Comparison of ENCODE assay signal across 8 cellular contexts in genomic region chr9:19229725-19230355, GRCh38. TPM values are rescaled to one million over a fixed set of nuclear protein-coding genes. Genes with fewer than 3 reads are reported as not detected.
DNase-seq lines count a peak whose midpoint lies in the region; ATAC-seq and TF ChIP-seq lines count a peak whose summit lies in the region.

No MANE protein-coding gene starts in this region.

- DNase-seq in activated T-cell treated with anti-CD3 and anti-CD28 coated beads for 48 hours (ENCODE audit: low read depth) (peak; percentile 54), NCI-H1092 (lab: John Stamatoyannopoulos, UW) (peak; percentile 83), dorsolateral prefrontal cortex (peak; percentile 20 to 78 (median 58)), memory B cell (ENCODE audit: low spot score in 2 of 2) (peak; percentile 41 to 61)
- no peak for DNase-seq in activated T-cell treated with anti-CD3 and anti-CD28 coated beads, Interleukin-2, amount 50 U/mL, for 48 hours
- DNase-seq in T-helper 2 cell treated with Interferon-gamma antibody and Interleukin-4, amounts not matched to agents 5 μg/mL and 100 μg/mL, for 36 hours (ENCODE audit: low spot score) = no peak
- DNase-seq in stimulated activated naive CD8-positive, alpha-beta T cell treated with anti-CD3 and anti-CD28 coated beads, Interleukin-15, Interleukin-2, amounts not matched to agents 100 U/mL and 50 U/mL, for 24 hours = no peak

- no peaks in the 10 kb centered on the region for H3K36me3 Mint-ChIP-seq in T-helper 2 cell treated with Interferon-gamma antibody and Interleukin-4, amounts not matched to agents 5 μg/mL and 100 μg/mL, for 36 hours (ENCODE audit: low read depth)
- H3K36me3 Mint-ChIP-seq in memory B cell = no peaks in the 10 kb centered on the region

- H3K27me3 Mint-ChIP-seq in T-helper 2 cell treated with Interferon-gamma antibody and Interleukin-4, amounts not matched to agents 5 μg/mL and 100 μg/mL, for 36 hours (ENCODE audit: low read depth) = no peaks in the 10 kb centered on the region
- no peaks in the 10 kb centered on the region for H3K27me3 Mint-ChIP-seq in memory B cell

- H3K9me3 Mint-ChIP-seq in T-helper 2 cell treated with Interferon-gamma antibody and Interleukin-4, amounts not matched to agents 5 μg/mL and 100 μg/mL, for 36 hours = no peaks in the 10 kb centered on the region
- H3K9me3 Mint-ChIP-seq in memory B cell = no peaks in the 10 kb centered on the region

- H3K27ac Mint-ChIP-seq in T-helper 2 cell treated with Interferon-gamma antibody and Interleukin-4, amounts not matched to agents 5 μg/mL and 100 μg/mL, for 36 hours = peak overlapping the region; percentile 57
- H3K27ac Mint-ChIP-seq in memory B cell = no peak overlapping the region

- ATAC-seq in HG02759 (IDR thresholded peaks at IDR 0.05; ENCODE audit: unreplicated experiment) (peak; percentile 61), memory B cell (ENCODE audit: low read depth) (peak; percentile 67)
- ATAC-seq in stimulated activated naive CD8-positive, alpha-beta T cell treated with anti-CD3 and anti-CD28 coated beads, Interleukin-15, Interleukin-2, amounts not matched to agents 100 U/mL and 50 U/mL, for 24 hours = peak; percentile 69

- peak in 5 of 56 donors; percentile 4 to 26 (median 11) for TF ChIP-seq CTCF in dorsolateral prefrontal cortex (IDR thresholded peaks at IDR 0.05 in 54 of 56, conservative IDR thresholded peaks at IDR 0.05 in 2 of 56; ENCODE audit: low read depth in 1 of 56, partially characterized antibody in 56 of 56)

- no peaks in the 10 kb centered on the region for H3K27me3 ChIP-seq in dorsolateral prefrontal cortex

- intact Hi-C loops in dorsolateral prefrontal cortex (cut with DNase I) = loop anchor here (1.0 to 10.0 kb wide), 7 partner anchors 125 to 232 kb away; partner anchors contain the start of genes HAUS6 (in 2 of the 2), RRAGA (in 2 of the 2) and RPS6 (in 1 of the 2)

- peaks cover 4% of the 10 kb centered on the region for H3K4me1 Mint-ChIP-seq in T-helper 2 cell treated with Interferon-gamma antibody and Interleukin-4, amounts not matched to agents 5 μg/mL and 100 μg/mL, for 36 hours (ENCODE audit: low read depth)
- H3K4me1 Mint-ChIP-seq in memory B cell = peaks cover 3% of the 10 kb centered on the region

- H3K4me3 Mint-ChIP-seq in T-helper 2 cell treated with Interferon-gamma antibody and Interleukin-4, amounts not matched to agents 5 μg/mL and 100 μg/mL, for 36 hours = peak overlapping the region; percentile 79
- H3K4me3 Mint-ChIP-seq in memory B cell = no peak overlapping the region

- H3K27ac ChIP-seq in dorsolateral prefrontal cortex = peak overlapping the region; percentile 83 to 100 (median 97)

- peak overlapping the region; percentile 58 to 100 (median 98) for H3K4me3 ChIP-seq in dorsolateral prefrontal cortex

RNA-seq across cellular contexts. Expression of gene DENND4C, which starts 0.7 kb away (rescaled TPM):
- total RNA-seq in dorsolateral prefrontal cortex = 10 to 100 TPM; 25.3 to 66.1 (median 39.0) TPM

Comparison
In these comparisons a context has a peak if more than half of its experiments do, and no peak if none do; other contexts are left out.
1. DNase-seq: peak in activated T-cell treated with anti-CD3 and anti-CD28 coated beads for 48 hours (single experiment), NCI-H1092 (single experiment), dorsolateral prefrontal cortex (10 of 10) and memory B cell (2 of 2); none in activated T-cell treated with anti-CD3 and anti-CD28 coated beads, Interleukin-2, amount 50 U/mL, for 48 hours (0 of 2), T-helper 2 cell treated with Interferon-gamma antibody and Interleukin-4, amounts not matched to agents 5 μg/mL and 100 μg/mL, for 36 hours (single experiment) and stimulated activated naive CD8-positive, alpha-beta T cell treated with anti-CD3 and anti-CD28 coated beads, Interleukin-15, Interleukin-2, amounts not matched to agents 100 U/mL and 50 U/mL, for 24 hours (single experiment).
2. Peak in every context shown above with its lines, with median percentiles within 50 percentile points of each other: ATAC-seq.